In genomic region chr19:1250374-1251232, GRCh38 we compare ENCODE assay signal across 6 cellular contexts. TPM values are rescaled to one million over a fixed set of nuclear protein-coding genes. Genes with fewer than 3 reads are reported as not detected.
A peak's percentile ranks its signal among the peaks of the same experiment; 100 is the strongest.
DNase-seq lines count a peak whose midpoint lies in the region; ATAC-seq, FAIRE-seq and TF ChIP-seq lines count a peak whose summit lies in the region.

No MANE protein-coding gene starts in this region.

- peak overlapping the region; percentile 99 for H2BK15ac ChIP-seq in neuronal stem cell (ENCODE audit: low read length)

- H3K36me3 Mint-ChIP-seq in effector memory CD8-positive, alpha-beta T cell (ENCODE audit: insufficient read depth), result peaks cover 69% of the 10 kb centered on the region

- H3K27ac Mint-ChIP-seq in effector memory CD8-positive, alpha-beta T cell, result peak overlapping the region; percentile 95 to 97

- H2BK12ac ChIP-seq in neuronal stem cell (ENCODE audit: low read length), result no peak overlapping the region

- H3K4ac ChIP-seq in neuronal stem cell (ENCODE audit: low read length), result peak overlapping the region; percentile 37

- peak overlapping the region; percentile 98 to 99 for H3K4me3 ChIP-seq in neuronal stem cell (ENCODE audit: low read length in 2 of 2)

- peak overlapping the region; percentile 99 for H2BK5ac ChIP-seq in neuronal stem cell (ENCODE audit: low read length)

- peak overlapping the region; percentile 100 for H3K27ac ChIP-seq in RWPE1
- H3K27ac ChIP-seq in neuronal stem cell (replicated peaks; ENCODE audit: low read length), result peak overlapping the region; percentile 85

- peaks cover 13 to 33% of the 10 kb centered on the region in 2 donors for H3K4me1 ChIP-seq in neuronal stem cell (ENCODE audit: control insufficient read depth in 2 of 2, insufficient read depth in 1 of 2, low read depth in 1 of 2, low read length in 2 of 2)

- H2AFZ ChIP-seq in neuronal stem cell (ENCODE audit: low read length), result peak overlapping the region; percentile 35

- H2BK120ac ChIP-seq in neuronal stem cell (ENCODE audit: low read depth, low read length), result peak overlapping the region; percentile 76

- H3K36me3 ChIP-seq in neuronal stem cell (replicated peaks in 1 of 2; ENCODE audit: control insufficient read depth in 2 of 2, insufficient read depth in 2 of 2, low read length in 2 of 2), result peaks cover 34 to 45% of the 10 kb centered on the region in 2 donors

- H3K79me1 ChIP-seq in neuronal stem cell (ENCODE audit: low read depth, low read length), result peaks cover 31% of the 10 kb centered on the region

- H3K9me3 ChIP-seq in neuronal stem cell (replicated peaks in 1 of 2; ENCODE audit: control insufficient read depth in 2 of 2, insufficient read depth in 1 of 2, low read depth in 1 of 2, low read length in 2 of 2), result no peaks in the 10 kb centered on the region

- peak overlapping the region; percentile 38 for H3K14ac ChIP-seq in neuronal stem cell (ENCODE audit: low read length)

- no CpG with 5 or more reads among the region's 97 CpGs for WGBS in neuronal stem cell (ENCODE audit: extremely low coverage in 2 of 2, insufficient read length in 2 of 2, insufficient replicate concordance in 1 of 2), 2 donors

- no peak for ATAC-seq in effector memory CD8-positive, alpha-beta T cell (replicated peaks)
- no peak for ATAC-seq in GM19455 (IDR thresholded peaks at IDR 0.05; ENCODE audit: unreplicated experiment)

- H3K27me3 ChIP-seq in neuronal stem cell (ENCODE audit: control insufficient read depth in 3 of 3, insufficient read depth in 3 of 3, low read depth in 1 of 3, low read length in 3 of 3), result no peaks in the 10 kb centered on the region

- H3K23ac ChIP-seq in neuronal stem cell (ENCODE audit: low read depth, low read length, poor library complexity), result peak overlapping the region; percentile 92

- peak overlapping the region; percentile 91 to 95 for H3K4me3 Mint-ChIP-seq in effector memory CD8-positive, alpha-beta T cell

- peak overlapping the region; percentile 100 for H2AK5ac ChIP-seq in neuronal stem cell (ENCODE audit: low read depth, low read length)

- peak overlapping the region; percentile 87 for H3K4me2 ChIP-seq in neuronal stem cell (ENCODE audit: insufficient read depth, low read length, poor library complexity, severe bottlenecking)

- H3K9me3 Mint-ChIP-seq in effector memory CD8-positive, alpha-beta T cell, result no peaks in the 10 kb centered on the region

- peak overlapping the region; percentile 85 for H4K91ac ChIP-seq in neuronal stem cell (ENCODE audit: low read depth, low read length, poor library complexity)

- no peaks in the 10 kb centered on the region for H3K27me3 Mint-ChIP-seq in effector memory CD8-positive, alpha-beta T cell

- peak overlapping the region; percentile 98 for H3K18ac ChIP-seq in neuronal stem cell (ENCODE audit: low read length)

- H3K4me1 Mint-ChIP-seq in effector memory CD8-positive, alpha-beta T cell (ENCODE audit: low read depth in 2 of 2), result peaks cover 5 to 17% of the 10 kb centered on the region in 2 donors

- H3K9ac ChIP-seq in neuronal stem cell (ENCODE audit: low read depth, low read length, poor library complexity), result peak overlapping the region; percentile 97

- no peak overlapping the region for H4K8ac ChIP-seq in neuronal stem cell (ENCODE audit: low read depth, low read length)

- peak; percentile 71 for DNase-seq in H4 (ENCODE audit: low spot score)
- no peak for DNase-seq in RWPE1 (ENCODE audit: low spot score)
- DNase-seq in effector memory CD8-positive, alpha-beta T cell, result peak; percentile 61 to 65 (median 61)
- DNase-seq in neuronal stem cell (ENCODE audit: low spot score), result peak; percentile 93
- DNase-seq in HTR-8/SVneo (ENCODE audit: insufficient read length, low spot score), result no peak

- POLR2A ChIA-PET in RWPE1 (lab: Yijun Ruan, JAX; ENCODE audit: low non-redundant PET), result interaction anchor here (0.6 to 1.2 kb wide), 2 partner anchors 18 to 19 kb away, joined by 3 to 4 read pairs; partner anchors contain the start of gene CIRBP

- TF ChIP-seq CTCF in RWPE1 (conservative IDR thresholded peaks at IDR 0.05; ENCODE audit: low read depth), result no peak

- FAIRE-seq in HTR-8/SVneo (lab: Jason Lieb, UNC), result no peak

- CTCF ChIA-PET in RWPE1 (lab: Yijun Ruan, JAX), result no interaction called here

RNA-seq across cellular contexts. Expression of gene MIDN, which starts 2.2 kb away (rescaled TPM):
- total RNA-seq in H4 (2014; rRNA removed; shearing (Covaris generic)), result 2.4 and 4.2 TPM in 2 replicates
- 98.3 TPM for polyA plus RNA-seq in neuronal stem cell (2013, experiment 1 of 2)
- polyA plus RNA-seq in neuronal stem cell (2013, experiment 2 of 2), result 99.9 TPM

RNA-seq across cellular contexts. Expression of gene ATP5F1D, which starts 9.1 kb away (rescaled TPM):
- 34.9 and 37.0 TPM in 2 replicates for total RNA-seq in H4 (2014; rRNA removed; shearing (Covaris generic))
- polyA plus RNA-seq in neuronal stem cell (2013, experiment 1 of 2), result 106 TPM
- polyA plus RNA-seq in neuronal stem cell (2013, experiment 2 of 2), result 101 TPM

RNA-seq across cellular contexts. Expression of gene CBARP, which starts 12.8 kb away (rescaled TPM):
- 0.37 and 1.2 TPM in 2 replicates for total RNA-seq in H4 (2014; rRNA removed; shearing (Covaris generic))
- 14.0 TPM for polyA plus RNA-seq in neuronal stem cell (2013, experiment 1 of 2)
- 12.8 TPM for polyA plus RNA-seq in neuronal stem cell (2013, experiment 2 of 2)

RNA-seq across cellular contexts. Expression of gene CIRBP, which starts 18.5 kb away (rescaled TPM):
- 196 and 197 TPM in 2 replicates for total RNA-seq in H4 (2014; rRNA removed; shearing (Covaris generic))
- polyA plus RNA-seq in neuronal stem cell (2013, experiment 1 of 2), result 218 TPM
- 217 TPM for polyA plus RNA-seq in neuronal stem cell (2013, experiment 2 of 2)

RNA-seq across cellular contexts. Expression of gene FAM174C, which starts 24.7 kb away (rescaled TPM):
- total RNA-seq in H4 (2014; rRNA removed; shearing (Covaris generic)), result 49.8 and 59.5 TPM in 2 replicates
- polyA plus RNA-seq in neuronal stem cell (2013, experiment 1 of 2), result 23.8 TPM
- polyA plus RNA-seq in neuronal stem cell (2013, experiment 2 of 2), result 24.1 TPM

Comparison
In these comparisons a context has a peak if more than half of its experiments do, and no peak if none do; other contexts are left out.
1. DNase-seq: peak in H4 (single experiment), effector memory CD8-positive, alpha-beta T cell (3 of 3) and neuronal stem cell (single experiment); none in RWPE1 (single experiment) and HTR-8/SVneo (single experiment).